In genomic region chrX:40010550-40011364, GRCh38 we compare ENCODE assay signal across 1 cellular context.
TF ChIP-seq lines count a peak whose summit lies in the region.

No MANE protein-coding gene starts in this region.

TF ChIP-seq in HepG2, 621 proteins besides CTCF, POLR2A, EP300 and RAD21 (continued from another document and continues in another):
- no peak for TF ChIP-seq SKIL (CRISPR knock-in tag; IDR thresholded peaks at IDR 0.05; ENCODE audit: borderline replicate concordance)
- 0 out of 2 replicates have a peak, but pooled peaks have one; percentile 16 for TF ChIP-seq FOXA3 (CRISPR knock-in tag; IDR thresholded peaks at IDR 0.05)
- TF ChIP-seq TAF1 (CRISPR knock-in tag; IDR thresholded peaks at IDR 0.05): peak; percentile 56; the same call in 1 of the 2 replicates
- TF ChIP-seq PAWR (CRISPR knock-in tag; IDR thresholded peaks at IDR 0.05; ENCODE audit: borderline replicate concordance): no peak
- no peak for TF ChIP-seq RBAK (CRISPR knock-in tag; IDR thresholded peaks at IDR 0.05)
- no peak for TF ChIP-seq POGZ (CRISPR knock-in tag; IDR thresholded peaks at IDR 0.05)
- peak; percentile 82 for TF ChIP-seq ZFX (CRISPR knock-in tag; IDR thresholded peaks at IDR 0.05; ENCODE audit: low read depth)
- no peak for TF ChIP-seq KLF6 (CRISPR knock-in tag; IDR thresholded peaks at IDR 0.05)
- no peak for TF ChIP-seq ZNF790 (CRISPR knock-in tag; IDR thresholded peaks at IDR 0.05; ENCODE audit: borderline replicate concordance)
- no peak for TF ChIP-seq TBX3 (IDR thresholded peaks at IDR 0.05; ENCODE audit: borderline replicate concordance)
- TF ChIP-seq U2AF2 (IDR thresholded peaks at IDR 0.05; ENCODE audit: low read depth, low read length): no peak
- TF ChIP-seq SNAPC2 (CRISPR knock-in tag; IDR thresholded peaks at IDR 0.05): no peak
- peak; percentile 47; the same call in 1 of the 2 replicates for TF ChIP-seq DRAP1 (CRISPR knock-in tag; IDR thresholded peaks at IDR 0.05)
- no peak for TF ChIP-seq ZNF205 (CRISPR knock-in tag; IDR thresholded peaks at IDR 0.05)
- no peak for TF ChIP-seq NR2F1 (CRISPR knock-in tag; IDR thresholded peaks at IDR 0.05)
- TF ChIP-seq, protein P1, sequence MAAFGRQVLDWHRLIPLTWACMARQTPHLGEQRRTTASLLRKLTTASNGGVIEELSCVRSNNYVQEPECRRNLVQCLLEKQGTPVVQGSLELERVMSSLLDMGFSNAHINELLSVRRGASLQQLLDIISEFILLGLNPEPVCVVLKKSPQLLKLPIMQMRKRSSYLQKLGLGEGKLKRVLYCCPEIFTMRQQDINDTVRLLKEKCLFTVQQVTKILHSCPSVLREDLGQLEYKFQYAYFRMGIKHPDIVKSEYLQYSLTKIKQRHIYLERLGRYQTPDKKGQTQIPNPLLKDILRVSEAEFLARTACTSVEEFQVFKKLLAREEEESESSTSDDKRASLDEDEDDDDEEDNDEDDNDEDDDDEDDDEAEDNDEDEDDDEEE (CRISPR knock-in tag; IDR thresholded peaks at IDR 0.05): no peak
- TF ChIP-seq FOXM1 (CRISPR knock-in tag; IDR thresholded peaks at IDR 0.05): no peak
- TF ChIP-seq ZNF552 (CRISPR knock-in tag; IDR thresholded peaks at IDR 0.05; ENCODE audit: borderline replicate concordance): no peak
- no peak for TF ChIP-seq ZSCAN22 (CRISPR knock-in tag; IDR thresholded peaks at IDR 0.05)
- TF ChIP-seq KLF12 (CRISPR knock-in tag; IDR thresholded peaks at IDR 0.05; ENCODE audit: borderline replicate concordance): no peak
- TF ChIP-seq ZNF557 (CRISPR knock-in tag; IDR thresholded peaks at IDR 0.05): no peak
- TF ChIP-seq SALL1 (CRISPR knock-in tag; IDR thresholded peaks at IDR 0.05): 0 out of 2 replicates have a peak, but pooled peaks have one; percentile 34
- TF ChIP-seq HDAC2 (CRISPR knock-in tag; IDR thresholded peaks at IDR 0.05): peak; percentile 13; the same call in 1 of the 2 replicates
- peak; percentile 32; the same call in 1 of the 2 replicates for TF ChIP-seq SAP130 (CRISPR knock-in tag; IDR thresholded peaks at IDR 0.05; ENCODE audit: low read depth)
- TF ChIP-seq YEATS4 (CRISPR knock-in tag; IDR thresholded peaks at IDR 0.05; ENCODE audit: borderline replicate concordance): no peak
- TF ChIP-seq TBX2 (CRISPR knock-in tag; IDR thresholded peaks at IDR 0.05; ENCODE audit: borderline replicate concordance): no peak
- peak; percentile 37; the same call in 1 of the 2 replicates for TF ChIP-seq HOXA3 (CRISPR knock-in tag; IDR thresholded peaks at IDR 0.05)
- TF ChIP-seq ZNF776 (CRISPR knock-in tag; IDR thresholded peaks at IDR 0.05): no peak
- TF ChIP-seq FOSL2 (CRISPR knock-in tag; IDR thresholded peaks at IDR 0.05): peak; percentile 52
- TF ChIP-seq ZNF644 (CRISPR knock-in tag; IDR thresholded peaks at IDR 0.05; ENCODE audit: low read depth): 0 out of 2 replicates have a peak, but pooled peaks have one; percentile 61
- TF ChIP-seq, protein P2, sequence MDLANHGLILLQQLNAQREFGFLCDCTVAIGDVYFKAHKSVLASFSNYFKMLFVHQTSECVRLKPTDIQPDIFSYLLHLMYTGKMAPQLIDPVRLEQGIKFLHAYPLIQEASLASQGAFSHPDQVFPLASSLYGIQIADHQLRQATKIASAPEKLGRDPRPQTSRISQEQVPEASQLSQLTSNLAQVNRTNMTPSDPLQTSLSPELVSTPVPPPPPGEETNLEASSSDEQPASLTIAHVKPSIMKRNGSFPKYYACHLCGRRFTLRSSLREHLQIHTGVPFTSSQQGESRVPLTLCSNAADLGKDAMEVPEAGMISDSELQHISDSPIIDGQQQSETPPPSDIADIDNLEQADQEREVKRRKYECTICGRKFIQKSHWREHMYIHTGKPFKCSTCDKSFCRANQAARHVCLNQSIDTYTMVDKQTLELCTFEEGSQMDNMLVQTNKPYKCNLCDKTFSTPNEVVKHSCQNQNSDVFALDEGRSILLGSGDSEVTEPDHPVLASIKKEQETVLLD (CRISPR knock-in tag; IDR thresholded peaks at IDR 0.05; ENCODE audit: low read depth): no peak
- peak; percentile 40; the same call in 1 of the 2 replicates for TF ChIP-seq POLR2AphosphoS5 (IDR thresholded peaks at IDR 0.05; ENCODE audit: low read depth, low read length)
- TF ChIP-seq, protein P3, sequence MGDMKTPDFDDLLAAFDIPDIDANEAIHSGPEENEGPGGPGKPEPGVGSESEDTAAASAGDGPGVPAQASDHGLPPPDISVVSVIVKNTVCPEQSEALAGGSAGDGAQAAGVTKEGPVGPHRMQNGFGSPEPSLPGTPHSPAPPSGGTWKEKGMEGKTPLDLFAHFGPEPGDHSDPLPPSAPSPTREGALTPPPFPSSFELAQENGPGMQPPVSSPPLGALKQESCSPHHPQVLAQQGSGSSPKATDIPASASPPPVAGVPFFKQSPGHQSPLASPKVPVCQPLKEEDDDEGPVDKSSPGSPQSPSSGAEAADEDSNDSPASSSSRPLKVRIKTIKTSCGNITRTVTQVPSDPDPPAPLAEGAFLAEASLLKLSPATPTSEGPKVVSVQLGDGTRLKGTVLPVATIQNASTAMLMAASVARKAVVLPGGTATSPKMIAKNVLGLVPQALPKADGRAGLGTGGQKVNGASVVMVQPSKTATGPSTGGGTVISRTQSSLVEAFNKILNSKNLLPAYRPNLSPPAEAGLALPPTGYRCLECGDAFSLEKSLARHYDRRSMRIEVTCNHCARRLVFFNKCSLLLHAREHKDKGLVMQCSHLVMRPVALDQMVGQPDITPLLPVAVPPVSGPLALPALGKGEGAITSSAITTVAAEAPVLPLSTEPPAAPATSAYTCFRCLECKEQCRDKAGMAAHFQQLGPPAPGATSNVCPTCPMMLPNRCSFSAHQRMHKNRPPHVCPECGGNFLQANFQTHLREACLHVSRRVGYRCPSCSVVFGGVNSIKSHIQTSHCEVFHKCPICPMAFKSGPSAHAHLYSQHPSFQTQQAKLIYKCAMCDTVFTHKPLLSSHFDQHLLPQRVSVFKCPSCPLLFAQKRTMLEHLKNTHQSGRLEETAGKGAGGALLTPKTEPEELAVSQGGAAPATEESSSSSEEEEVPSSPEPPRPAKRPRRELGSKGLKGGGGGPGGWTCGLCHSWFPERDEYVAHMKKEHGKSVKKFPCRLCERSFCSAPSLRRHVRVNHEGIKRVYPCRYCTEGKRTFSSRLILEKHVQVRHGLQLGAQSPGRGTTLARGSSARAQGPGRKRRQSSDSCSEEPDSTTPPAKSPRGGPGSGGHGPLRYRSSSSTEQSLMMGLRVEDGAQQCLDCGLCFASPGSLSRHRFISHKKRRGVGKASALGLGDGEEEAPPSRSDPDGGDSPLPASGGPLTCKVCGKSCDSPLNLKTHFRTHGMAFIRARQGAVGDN (CRISPR knock-in tag; IDR thresholded peaks at IDR 0.05): peak; percentile 84
- TF ChIP-seq ZNF382 (CRISPR knock-in tag; IDR thresholded peaks at IDR 0.05; ENCODE audit: borderline replicate concordance): no peak
- TF ChIP-seq ZNF292 (CRISPR knock-in tag; IDR thresholded peaks at IDR 0.05; ENCODE audit: borderline replicate concordance, low read depth): peak; percentile 24; the same call in 1 of the 2 replicates
- no peak for TF ChIP-seq STAG1 (CRISPR knock-in tag; IDR thresholded peaks at IDR 0.05)
- peak; percentile 54 for TF ChIP-seq RARA (CRISPR knock-in tag; IDR thresholded peaks at IDR 0.05)
- TF ChIP-seq ZZZ3 (CRISPR knock-in tag; IDR thresholded peaks at IDR 0.05; ENCODE audit: borderline replicate concordance): 0 out of 2 replicates have a peak, but pooled peaks have one; percentile 46
- peak; percentile 62 for TF ChIP-seq HNF4A (CRISPR knock-in tag; IDR thresholded peaks at IDR 0.05)
- no peak for TF ChIP-seq FIP1L1 (IDR thresholded peaks at IDR 0.05; ENCODE audit: borderline replicate concordance, insufficient read depth, low read depth, low read length)
- TF ChIP-seq, protein P4, sequence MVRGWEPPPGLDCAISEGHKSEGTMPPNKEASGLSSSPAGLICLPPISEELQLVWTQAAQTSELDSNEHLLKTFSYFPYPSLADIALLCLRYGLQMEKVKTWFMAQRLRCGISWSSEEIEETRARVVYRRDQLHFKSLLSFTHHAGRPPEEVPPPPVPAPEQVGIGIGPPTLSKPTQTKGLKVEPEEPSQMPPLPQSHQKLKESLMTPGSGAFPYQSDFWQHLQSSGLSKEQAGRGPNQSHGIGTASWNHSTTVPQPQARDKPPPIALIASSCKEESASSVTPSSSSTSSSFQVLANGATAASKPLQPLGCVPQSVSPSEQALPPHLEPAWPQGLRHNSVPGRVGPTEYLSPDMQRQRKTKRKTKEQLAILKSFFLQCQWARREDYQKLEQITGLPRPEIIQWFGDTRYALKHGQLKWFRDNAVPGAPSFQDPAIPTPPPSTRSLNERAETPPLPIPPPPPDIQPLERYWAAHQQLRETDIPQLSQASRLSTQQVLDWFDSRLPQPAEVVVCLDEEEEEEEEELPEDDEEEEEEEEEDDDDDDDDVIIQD (CRISPR knock-in tag; IDR thresholded peaks at IDR 0.05; ENCODE audit: low read depth): no peak
- TF ChIP-seq ATF7-NPFF (CRISPR knock-in tag; IDR thresholded peaks at IDR 0.05; ENCODE audit: low read depth): no peak
- TF ChIP-seq, protein P5, sequence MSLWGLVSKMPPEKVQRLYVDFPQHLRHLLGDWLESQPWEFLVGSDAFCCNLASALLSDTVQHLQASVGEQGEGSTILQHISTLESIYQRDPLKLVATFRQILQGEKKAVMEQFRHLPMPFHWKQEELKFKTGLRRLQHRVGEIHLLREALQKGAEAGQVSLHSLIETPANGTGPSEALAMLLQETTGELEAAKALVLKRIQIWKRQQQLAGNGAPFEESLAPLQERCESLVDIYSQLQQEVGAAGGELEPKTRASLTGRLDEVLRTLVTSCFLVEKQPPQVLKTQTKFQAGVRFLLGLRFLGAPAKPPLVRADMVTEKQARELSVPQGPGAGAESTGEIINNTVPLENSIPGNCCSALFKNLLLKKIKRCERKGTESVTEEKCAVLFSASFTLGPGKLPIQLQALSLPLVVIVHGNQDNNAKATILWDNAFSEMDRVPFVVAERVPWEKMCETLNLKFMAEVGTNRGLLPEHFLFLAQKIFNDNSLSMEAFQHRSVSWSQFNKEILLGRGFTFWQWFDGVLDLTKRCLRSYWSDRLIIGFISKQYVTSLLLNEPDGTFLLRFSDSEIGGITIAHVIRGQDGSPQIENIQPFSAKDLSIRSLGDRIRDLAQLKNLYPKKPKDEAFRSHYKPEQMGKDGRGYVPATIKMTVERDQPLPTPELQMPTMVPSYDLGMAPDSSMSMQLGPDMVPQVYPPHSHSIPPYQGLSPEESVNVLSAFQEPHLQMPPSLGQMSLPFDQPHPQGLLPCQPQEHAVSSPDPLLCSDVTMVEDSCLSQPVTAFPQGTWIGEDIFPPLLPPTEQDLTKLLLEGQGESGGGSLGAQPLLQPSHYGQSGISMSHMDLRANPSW (CRISPR knock-in tag; IDR thresholded peaks at IDR 0.05; ENCODE audit: borderline replicate concordance): no peak
- TF ChIP-seq KMT2A (CRISPR knock-in tag; IDR thresholded peaks at IDR 0.05): no peak
- TF ChIP-seq ZNF20 (CRISPR knock-in tag; IDR thresholded peaks at IDR 0.05): no peak
- no peak for TF ChIP-seq RARG (CRISPR knock-in tag; IDR thresholded peaks at IDR 0.05; ENCODE audit: low read depth)
- TF ChIP-seq ZNF33B (CRISPR knock-in tag; IDR thresholded peaks at IDR 0.05): no peak
- no peak for TF ChIP-seq ZNF652 (CRISPR knock-in tag; IDR thresholded peaks at IDR 0.05; ENCODE audit: borderline replicate concordance, low read depth)
- TF ChIP-seq DMAP1 (CRISPR knock-in tag; IDR thresholded peaks at IDR 0.05): no peak
- TF ChIP-seq, protein P6, sequence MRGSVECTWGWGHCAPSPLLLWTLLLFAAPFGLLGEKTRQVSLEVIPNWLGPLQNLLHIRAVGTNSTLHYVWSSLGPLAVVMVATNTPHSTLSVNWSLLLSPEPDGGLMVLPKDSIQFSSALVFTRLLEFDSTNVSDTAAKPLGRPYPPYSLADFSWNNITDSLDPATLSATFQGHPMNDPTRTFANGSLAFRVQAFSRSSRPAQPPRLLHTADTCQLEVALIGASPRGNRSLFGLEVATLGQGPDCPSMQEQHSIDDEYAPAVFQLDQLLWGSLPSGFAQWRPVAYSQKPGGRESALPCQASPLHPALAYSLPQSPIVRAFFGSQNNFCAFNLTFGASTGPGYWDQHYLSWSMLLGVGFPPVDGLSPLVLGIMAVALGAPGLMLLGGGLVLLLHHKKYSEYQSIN (CRISPR knock-in tag; IDR thresholded peaks at IDR 0.05; ENCODE audit: borderline replicate concordance): no peak
- no peak for TF ChIP-seq ZNF670 (CRISPR knock-in tag; IDR thresholded peaks at IDR 0.05; ENCODE audit: borderline replicate concordance)
- TF ChIP-seq GZF1 (CRISPR knock-in tag; IDR thresholded peaks at IDR 0.05): no peak
- TF ChIP-seq, protein P7, sequence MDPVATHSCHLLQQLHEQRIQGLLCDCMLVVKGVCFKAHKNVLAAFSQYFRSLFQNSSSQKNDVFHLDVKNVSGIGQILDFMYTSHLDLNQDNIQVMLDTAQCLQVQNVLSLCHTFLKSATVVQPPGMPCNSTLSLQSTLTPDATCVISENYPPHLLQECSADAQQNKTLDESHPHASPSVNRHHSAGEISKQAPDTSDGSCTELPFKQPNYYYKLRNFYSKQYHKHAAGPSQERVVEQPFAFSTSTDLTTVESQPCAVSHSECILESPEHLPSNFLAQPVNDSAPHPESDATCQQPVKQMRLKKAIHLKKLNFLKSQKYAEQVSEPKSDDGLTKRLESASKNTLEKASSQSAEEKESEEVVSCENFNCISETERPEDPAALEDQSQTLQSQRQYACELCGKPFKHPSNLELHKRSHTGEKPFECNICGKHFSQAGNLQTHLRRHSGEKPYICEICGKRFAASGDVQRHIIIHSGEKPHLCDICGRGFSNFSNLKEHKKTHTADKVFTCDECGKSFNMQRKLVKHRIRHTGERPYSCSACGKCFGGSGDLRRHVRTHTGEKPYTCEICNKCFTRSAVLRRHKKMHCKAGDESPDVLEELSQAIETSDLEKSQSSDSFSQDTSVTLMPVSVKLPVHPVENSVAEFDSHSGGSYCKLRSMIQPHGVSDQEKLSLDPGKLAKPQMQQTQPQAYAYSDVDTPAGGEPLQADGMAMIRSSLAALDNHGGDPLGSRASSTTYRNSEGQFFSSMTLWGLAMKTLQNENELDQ (CRISPR knock-in tag; IDR thresholded peaks at IDR 0.05; ENCODE audit: borderline replicate concordance): no peak
- peak; percentile 82 for TF ChIP-seq ZFY (CRISPR knock-in tag; IDR thresholded peaks at IDR 0.05)
- no peak for TF ChIP-seq MEF2D (CRISPR knock-in tag; IDR thresholded peaks at IDR 0.05)
- no peak for TF ChIP-seq ZNF468 (CRISPR knock-in tag; IDR thresholded peaks at IDR 0.05)
- no peak for TF ChIP-seq ZBTB38 (CRISPR knock-in tag; IDR thresholded peaks at IDR 0.05)
- TF ChIP-seq GATAD1 (CRISPR knock-in tag; IDR thresholded peaks at IDR 0.05): no peak
